Comparison of ENCODE assay signal across 11 cellular contexts in genomic region chr3:60743631-60744164, GRCh38.
DNase-seq lines count a peak whose midpoint lies in the region; ATAC-seq, FAIRE-seq and TF ChIP-seq lines count a peak whose summit lies in the region.
"Had no signal": no experiment of that assay in that cellular context is flagged by ENCODE, and none has a peak within 500 bp of the region (broad histone marks: within the 10 kb centered on the region; RNA-seq: fewer than 3 reads in every experiment).

No MANE protein-coding gene starts in this region.

- ATAC-seq in HepG2 (peak; percentile 87), right lobe of liver (no peak), HG02840 (IDR thresholded peaks at IDR 0.05; ENCODE audit: low FRiP score, unreplicated experiment) (no peak)

- H3K27ac Mint-ChIP-seq in CD8-positive, alpha-beta memory T cell: peak overlapping the region in 1 of 8 donors; percentile 27
- H3K27ac Mint-ChIP-seq: T-helper 1 cell treated with Interleukin-12 subunit alpha and Interleukin-12 subunit beta and Interleukin-4 antibody, amounts not matched to agents 30 μg/mL and 1 μg/mL, for 36 hours had no signal

- TF ChIP-seq POLR2A in HepG2 (IDR thresholded peaks at IDR 0.05; ENCODE audit: insufficient read depth in 1 of 2, low read depth in 2 of 2, low read length in 2 of 2) (no peak), right lobe of liver (IDR thresholded peaks at IDR 0.05) (no peak)

- no peak for TF ChIP-seq RAD21 in HepG2 (CRISPR knock-in tag; IDR thresholded peaks at IDR 0.05)

- no peak overlapping the region for H3K9ac ChIP-seq in HepG2 (ENCODE audit: insufficient read depth, low read depth, low read length)

- TF ChIP-seq CTCF in HepG2 (CRISPR knock-in tag; IDR thresholded peaks at IDR 0.05): peak; percentile 50
- no peak for TF ChIP-seq CTCF in right lobe of liver (IDR thresholded peaks at IDR 0.05)
- peak in 1 of 56 donors; percentile 12 for TF ChIP-seq CTCF in dorsolateral prefrontal cortex (IDR thresholded peaks at IDR 0.05 in 54 of 56, conservative IDR thresholded peaks at IDR 0.05 in 2 of 56; ENCODE audit: low read depth in 1 of 56, partially characterized antibody in 56 of 56)

- WGBS in HepG2 (ENCODE audit: low lambda C conversion rate): 0% methylated on average over 4 of the region's 4 CpGs
- WGBS in right lobe of liver (ENCODE audit: insufficient coverage, low coverage, low lambda C conversion rate, missing lambda C conversion rate): 61% methylated on average over 3 of the region's 4 CpGs

- in situ Hi-C loops in HepG2 (cut with HindIII; ENCODE audit: extremely low pct_ligation_motif_present, low pct_unique_long_range_greater_than_20kb): no loop called here

- no peaks in the 10 kb centered on the region for H3K4me1 Mint-ChIP-seq in CD8-positive, alpha-beta memory T cell

- intact Hi-C loops in HepG2 (cut with micrococcal nuclease; ENCODE audit: unreplicated experiment): loop anchor here (2.0 kb wide), 1 partner anchor 161 kb away; no protein-coding TSS in a partner anchor
- intact Hi-C loops in right lobe of liver (cut with DNase I): no loop called here
- intact Hi-C loops in dorsolateral prefrontal cortex (cut with DNase I): no loop called here

- H3K79me2 ChIP-seq in HepG2 (ENCODE audit: insufficient read depth, low read length): no peaks in the 10 kb centered on the region

- CTCF ChIA-PET in HepG2 (lab: Yijun Ruan, JAX; ENCODE audit: low intra/inter-chr PET ratio, low total read pairs): no interaction called here
- CTCF ChIA-PET in CD8-positive, alpha-beta memory T cell (lab: Charles Lee): no interaction called here

- no peak overlapping the region for H3K4me3 ChIP-seq in HepG2 (replicated peaks in 1 of 3; ENCODE audit: insufficient read depth in 1 of 3, low read depth in 2 of 3, low read length in 3 of 3)
- H3K4me3 ChIP-seq in right lobe of liver: no peak overlapping the region
- H3K4me3 ChIP-seq in CD8-positive, alpha-beta memory T cell (ENCODE audit: low read length): no peak overlapping the region
- H3K4me3 ChIP-seq in dorsolateral prefrontal cortex: no peak overlapping the region
- H3K4me3 ChIP-seq: colonic mucosa had no signal

- no TSS peak for BruUV-seq in HepG2 (replicated peaks; lab: Mats Ljungman, UMichigan)

- no peak overlapping the region for H2AFZ ChIP-seq in HepG2 (ENCODE audit: low read length)

- FAIRE-seq in HepG2 (lab: Jason Lieb, UNC): peak; percentile 43

- H3K36me3 Mint-ChIP-seq in CD8-positive, alpha-beta memory T cell: no peaks in the 10 kb centered on the region

- H3K4me2 ChIP-seq in HepG2 (ENCODE audit: low read depth, low read length): peak overlapping the region; percentile 19; the same call in 1 of the 2 replicates

- peak; percentile 21 for DNase-seq in HepG2 (ENCODE audit: low spot score)
- DNase-seq in right lobe of liver: no peak
- peak; percentile 26 to 41 for DNase-seq in SHP77 (lab: John Stamatoyannopoulos, UW)
- DNase-seq in iPS-NIHi11 (ENCODE audit: low spot score): peak; percentile 45
- no peak for DNase-seq in mucosa of gallbladder (ENCODE audit: low spot score)
- DNase-seq in CD8-positive, alpha-beta memory T cell: no peak
- no peak for DNase-seq in dorsolateral prefrontal cortex
- DNase-seq: colonic mucosa, NCI-H187 treated with DMSO at 0.1 percent for 48 hours had no signal

- H3K4me3 Mint-ChIP-seq in CD8-positive, alpha-beta memory T cell: no peak overlapping the region
- H3K4me3 Mint-ChIP-seq: T-helper 1 cell treated with Interleukin-12 subunit alpha and Interleukin-12 subunit beta and Interleukin-4 antibody, amounts not matched to agents 30 μg/mL and 1 μg/mL, for 36 hours had no signal

- H3K36me3 ChIP-seq in HepG2 (replicated peaks in 1 of 2; ENCODE audit: control insufficient read depth in 1 of 2, insufficient read depth in 2 of 2, low read length in 2 of 2): no peaks in the 10 kb centered on the region
- H3K36me3 ChIP-seq in right lobe of liver: no peaks in the 10 kb centered on the region
- no peaks in the 10 kb centered on the region for H3K36me3 ChIP-seq in CD8-positive, alpha-beta memory T cell (ENCODE audit: insufficient read depth, low read length)
- H3K36me3 ChIP-seq: colonic mucosa had no signal

- POLR2A ChIA-PET in HepG2 (lab: Yijun Ruan, JAX): no interaction called here
- POLR2A ChIA-PET in CD8-positive, alpha-beta memory T cell (lab: Charles Lee): no interaction called here

- H3K9me3 Mint-ChIP-seq in CD8-positive, alpha-beta memory T cell: peaks cover 0 to 6% (median 2%) of the 10 kb centered on the region in 5 donors

- no peaks in the 10 kb centered on the region for H3K27me3 ChIP-seq in HepG2 (ENCODE audit: control insufficient read depth in 1 of 2, insufficient read depth in 2 of 2, low read length in 2 of 2)
- H3K27me3 ChIP-seq in right lobe of liver: no peaks in the 10 kb centered on the region
- H3K27me3 ChIP-seq in CD8-positive, alpha-beta memory T cell (ENCODE audit: insufficient read depth, low read length, poor library complexity, severe bottlenecking): no peaks in the 10 kb centered on the region
- H3K27me3 ChIP-seq in dorsolateral prefrontal cortex: no peaks in the 10 kb centered on the region
- H3K27me3 ChIP-seq: colonic mucosa had no signal

- H4K20me1 ChIP-seq in HepG2 (ENCODE audit: insufficient read depth, low read length): no peaks in the 10 kb centered on the region

- no peaks in the 10 kb centered on the region for H3K27me3 Mint-ChIP-seq in CD8-positive, alpha-beta memory T cell

- H3K4me1 ChIP-seq in HepG2 (ENCODE audit: insufficient read depth, low read length): peaks cover 18% of the 10 kb centered on the region
- H3K4me1 ChIP-seq in right lobe of liver: no peaks in the 10 kb centered on the region
- H3K4me1 ChIP-seq in CD8-positive, alpha-beta memory T cell (ENCODE audit: insufficient read depth, low read length): no peaks in the 10 kb centered on the region
- H3K4me1 ChIP-seq: colonic mucosa had no signal

- peak overlapping the region; percentile 15 for H3K27ac ChIP-seq in HepG2 (ENCODE audit: extremely low read length, insufficient read depth, low read length)
- no peak overlapping the region for H3K27ac ChIP-seq in right lobe of liver
- no peak overlapping the region for H3K27ac ChIP-seq in CD8-positive, alpha-beta memory T cell (ENCODE audit: low read depth, low read length)
- no peak overlapping the region for H3K27ac ChIP-seq in dorsolateral prefrontal cortex
- H3K27ac ChIP-seq: colonic mucosa had no signal

- no peaks in the 10 kb centered on the region for H3K9me3 ChIP-seq in HepG2 (ENCODE audit: low read length)
- H3K9me3 ChIP-seq in right lobe of liver: no peaks in the 10 kb centered on the region
- no peaks in the 10 kb centered on the region for H3K9me3 ChIP-seq in CD8-positive, alpha-beta memory T cell (ENCODE audit: low read length)
- H3K9me3 ChIP-seq: colonic mucosa had no signal

- TF ChIP-seq EP300 in HepG2 (IDR thresholded peaks at IDR 0.05; ENCODE audit: low read depth in 2 of 2, low read length in 2 of 2) (peak in 1 of 2 experiments; percentile 54; a peak in 1 of 4 replicates), HepG2 (CRISPR knock-in tag; IDR thresholded peaks at IDR 0.05; ENCODE audit: borderline replicate concordance) (no peak)

TF ChIP-seq in HepG2, 621 proteins besides CTCF, POLR2A, EP300 and RAD21 (continues in another document):
- TF ChIP-seq HNF4A (CRISPR knock-in tag; IDR thresholded peaks at IDR 0.05): peak; percentile 36; the same call in 1 of the 2 replicates
- peak; percentile 25; the same call in 1 of the 2 replicates for TF ChIP-seq ZMYM4 (CRISPR knock-in tag; IDR thresholded peaks at IDR 0.05)
- no peak for TF ChIP-seq NONO (IDR thresholded peaks at IDR 0.05)
- no peak for TF ChIP-seq NONO (CRISPR knock-in tag; conservative IDR thresholded peaks at IDR 0.05)
- no peak for TF ChIP-seq ZBTB14 (CRISPR knock-in tag; IDR thresholded peaks at IDR 0.05)
- no peak for TF ChIP-seq REL (CRISPR knock-in tag; conservative IDR thresholded peaks at IDR 0.05)
- no peak for TF ChIP-seq POLR2AphosphoS5 (IDR thresholded peaks at IDR 0.05; ENCODE audit: low read depth, low read length)
- TF ChIP-seq SOX13 (IDR thresholded peaks at IDR 0.05): no peak
- TF ChIP-seq SOX13 (CRISPR knock-in tag; conservative IDR thresholded peaks at IDR 0.05 in 1 of 2, IDR thresholded peaks at IDR 0.05 in 1 of 2): peak in 1 of 2 experiments; percentile 50; a peak in 2 of 4 replicates
- no peak for TF ChIP-seq ZNF205 (CRISPR knock-in tag; IDR thresholded peaks at IDR 0.05)
- no peak for TF ChIP-seq IKZF4 (CRISPR knock-in tag; IDR thresholded peaks at IDR 0.05; ENCODE audit: borderline replicate concordance, low read depth, not compliant biosample characterization)
- no peak for TF ChIP-seq NCOA5 (CRISPR knock-in tag; IDR thresholded peaks at IDR 0.05)
- TF ChIP-seq FOXA3 (CRISPR knock-in tag; IDR thresholded peaks at IDR 0.05): peak; percentile 49; the same call in 1 of the 2 replicates
- TF ChIP-seq ZBTB7B (CRISPR knock-in tag; IDR thresholded peaks at IDR 0.05): peak; percentile 61; the same call in 1 of the 2 replicates
- 0 out of 4 replicates have a peak, but pooled peaks of 1 of the 2 experiments have one; percentile 9 for TF ChIP-seq NR2F1 (CRISPR knock-in tag; IDR thresholded peaks at IDR 0.05)
- no peak for TF ChIP-seq FOXA1 (IDR thresholded peaks at IDR 0.05)
- TF ChIP-seq FOXA1 (CRISPR knock-in tag; IDR thresholded peaks at IDR 0.05): peak; percentile 38

Comparison
In these comparisons a context has a peak if more than half of its experiments do, and no peak if none do; other contexts are left out.
1. DNase-seq: peak in HepG2 (single experiment), SHP77 (2 of 2) and iPS-NIHi11 (single experiment); none in right lobe of liver (0 of 3), mucosa of gallbladder (single experiment), CD8-positive, alpha-beta memory T cell (0 of 5) and dorsolateral prefrontal cortex (0 of 10).